8 cellular contexts compared by ENCODE assay signal in the genomic region with DNA sequence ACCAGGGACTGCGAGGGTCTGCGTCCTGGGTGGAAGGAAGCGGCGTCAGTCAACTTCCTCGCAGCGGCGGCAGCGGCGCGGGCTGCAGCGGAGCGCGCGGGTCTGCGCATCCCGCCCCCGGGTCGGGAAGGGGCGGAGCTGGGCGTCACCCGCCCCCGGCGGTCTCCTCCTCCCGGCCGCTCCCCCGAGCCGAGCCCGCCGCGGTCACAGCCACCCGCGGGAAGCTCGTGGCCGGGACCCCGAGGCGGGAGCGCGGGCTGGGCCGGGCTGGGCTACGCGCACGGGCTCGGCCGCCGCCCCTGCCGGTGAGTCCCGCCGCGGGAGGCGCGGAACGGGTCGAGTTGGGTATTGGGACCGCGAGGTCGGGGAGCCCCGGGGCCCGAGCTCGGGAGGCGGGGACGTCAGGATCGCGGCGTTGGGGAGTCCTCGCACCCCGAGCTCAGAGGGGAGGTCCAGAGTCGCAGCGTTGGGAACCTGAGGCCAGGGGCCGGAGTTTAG.
DNase-seq lines count a peak whose midpoint lies in the region; ATAC-seq lines count a peak whose summit lies in the region.

A gene with protein sequence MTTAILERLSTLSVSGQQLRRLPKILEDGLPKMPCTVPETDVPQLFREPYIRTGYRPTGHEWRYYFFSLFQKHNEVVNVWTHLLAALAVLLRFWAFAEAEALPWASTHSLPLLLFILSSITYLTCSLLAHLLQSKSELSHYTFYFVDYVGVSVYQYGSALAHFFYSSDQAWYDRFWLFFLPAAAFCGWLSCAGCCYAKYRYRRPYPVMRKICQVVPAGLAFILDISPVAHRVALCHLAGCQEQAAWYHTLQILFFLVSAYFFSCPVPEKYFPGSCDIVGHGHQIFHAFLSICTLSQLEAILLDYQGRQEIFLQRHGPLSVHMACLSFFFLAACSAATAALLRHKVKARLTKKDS (plus strand): TSS at position 207 of the 498 bp plus-strand sequence. CDS start 41,063 bp downstream, outside the sequence.

- ATAC-seq in HG02884 (IDR thresholded peaks at IDR 0.05; ENCODE audit: unreplicated experiment) = peak; percentile 85

- DNase-seq in NCI-H1417 (lab: John Stamatoyannopoulos, UW) (peak; percentile 43 to 73 (median 73)), NCI-H1417 treated with DMSO at 0.1 percent for 48 hours (lab: John Stamatoyannopoulos, UW) (no peak), NCI-H2171 treated with DMSO at 0.1 percent for 48 hours (lab: John Stamatoyannopoulos, UW) (peak; percentile 63), caudate nucleus (lab: John Stamatoyannopoulos, UW) (peak in 59 of 61 donors; percentile 27 to 87 (median 72)), kidney glomerular epithelial cell (lab: John Stamatoyannopoulos, UW) (peak; percentile 55)
- peak; percentile 48 to 71 (median 56) for DNase-seq in activated CD4-positive, CD25-positive, alpha-beta regulatory T cell (lab: John Stamatoyannopoulos, UW)
- peak; percentile 88 for DNase-seq in stimulated activated CD4-positive, alpha-beta T cell treated with anti-CD3 and anti-CD28 coated beads, Interleukin-15, amount 100 ng/mL, for 24 hours

- H3K27ac ChIP-seq in caudate nucleus (ENCODE audit: low read depth, low read length) = peak within 1 kb of the TSS; percentile 95
